19 cellular contexts compared by ENCODE assay signal in the genomic region with DNA sequence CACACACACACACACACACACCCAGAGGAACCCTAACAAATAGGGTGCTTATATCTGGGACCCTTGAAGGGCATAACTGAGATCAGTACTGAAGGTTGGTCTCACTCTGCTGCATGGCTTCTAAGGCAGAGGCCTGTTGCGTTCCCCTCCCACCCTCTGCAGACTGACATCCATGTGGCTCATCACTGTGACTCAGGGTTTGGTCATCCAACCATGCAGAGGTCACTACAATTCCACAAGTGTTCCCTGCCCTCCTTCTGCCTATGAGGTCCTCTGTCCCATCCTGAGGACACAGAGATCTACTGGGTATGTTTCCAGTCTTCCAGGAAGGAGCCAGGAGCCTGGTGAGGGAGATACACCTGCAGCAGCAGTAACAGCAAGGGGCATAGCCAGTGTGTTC.
DNase-seq lines count a peak whose midpoint lies in the region; ATAC-seq and TF ChIP-seq lines count a peak whose summit lies in the region.
"Had no signal": no experiment of that assay in that cellular context is flagged by ENCODE, and none has a peak within 500 bp of the region (broad histone marks: within the 10 kb centered on the region; RNA-seq: fewer than 3 reads in every experiment).

No MANE protein-coding gene starts in this region.

- in situ Hi-C loops in ACHN (cut with HindIII; ENCODE audit: low pct_ligation_motif_present, low pct_unique_long_range_greater_than_20kb, low sequenced_read_pairs), result no loop called here

- no peak for TF ChIP-seq CTCF in foreskin fibroblast (IDR thresholded peaks at IDR 0.05; ENCODE audit: low read depth, low read length)

- DNase-seq in ACHN (peak; percentile 7), HS-27A (ENCODE audit: low read depth) (peak; percentile 30), amniotic epithelial cell (ENCODE audit: low read depth) (peak; percentile 31), foreskin fibroblast (peak; percentile 65 to 83), DMS79 treated with DMSO at 0.1 percent for 48 hours (lab: John Stamatoyannopoulos, UW) (no peak)
- no peak for DNase-seq in stimulated activated CD4-positive, alpha-beta T cell treated with anti-CD3 and anti-CD28 coated beads, Interleukin-4, amount 100 ng/mL, for 4 hours
- DNase-seq: activated B cell treated with CpG ODN at 0.5 μM for 24 hours; activated CD8-positive, alpha-beta T cell treated with anti-CD3 and anti-CD28 coated beads, Interleukin-2, amount 10 ng/mL, durations not matched to agents 7 days and 5 days; activated T-cell treated with anti-CD3 and anti-CD28 coated beads, Interleukin-2, amount 50 U/mL, for 4 hours; CD4-positive, alpha-beta memory T cell; NCI-H2081; NCI-H446 treated with DMSO at 0.1 percent for 48 hours; Right ventricle myocardium superior; stimulated activated CD4-positive, alpha-beta T cell treated with anti-CD3 and anti-CD28 coated beads, Interleukin-15, amount 100 ng/mL, for 24 hours; stimulated activated naive CD8-positive, alpha-beta T cell treated with anti-CD3 and anti-CD28 coated beads, Interleukin-15, Interleukin-2, amounts not matched to agents 100 U/mL and 50 U/mL, for 24 hours; upper lobe of left lung had no signal

- no peak for ATAC-seq in HG02884 (IDR thresholded peaks at IDR 0.05; ENCODE audit: unreplicated experiment)
- no peak for ATAC-seq in GM21390 (IDR thresholded peaks at IDR 0.05; ENCODE audit: unreplicated experiment)
- ATAC-seq: activated CD8-positive, alpha-beta T cell treated with anti-CD3 and anti-CD28 coated beads, Interleukin-2, amount 10 ng/mL, durations not matched to agents 7 days and 5 days; activated T-cell treated with anti-CD3 and anti-CD28 coated beads, Interleukin-2, amount 50 U/mL, for 4 hours; stimulated activated naive CD8-positive, alpha-beta T cell treated with anti-CD3 and anti-CD28 coated beads, Interleukin-15, Interleukin-2, amounts not matched to agents 100 U/mL and 50 U/mL, for 24 hours had no signal

- no peak overlapping the region for H3K4me3 ChIP-seq in foreskin fibroblast (ENCODE audit: low read depth in 1 of 2, low read length in 2 of 2)
- H3K4me3 ChIP-seq: A549, upper lobe of left lung had no signal

Comparison
In these comparisons a context has a peak if more than half of its experiments do, and no peak if none do; other contexts are left out.
1. DNase-seq: peak in ACHN (single experiment), HS-27A (single experiment), amniotic epithelial cell (single experiment) and foreskin fibroblast (2 of 2); none in DMS79 treated with DMSO at 0.1 percent for 48 hours (single experiment) and stimulated activated CD4-positive, alpha-beta T cell treated with anti-CD3 and anti-CD28 coated beads, Interleukin-4, amount 100 ng/mL, for 4 hours (0 of 2).